ENCODE assay signal across 11 cellular contexts in the genomic region with DNA sequence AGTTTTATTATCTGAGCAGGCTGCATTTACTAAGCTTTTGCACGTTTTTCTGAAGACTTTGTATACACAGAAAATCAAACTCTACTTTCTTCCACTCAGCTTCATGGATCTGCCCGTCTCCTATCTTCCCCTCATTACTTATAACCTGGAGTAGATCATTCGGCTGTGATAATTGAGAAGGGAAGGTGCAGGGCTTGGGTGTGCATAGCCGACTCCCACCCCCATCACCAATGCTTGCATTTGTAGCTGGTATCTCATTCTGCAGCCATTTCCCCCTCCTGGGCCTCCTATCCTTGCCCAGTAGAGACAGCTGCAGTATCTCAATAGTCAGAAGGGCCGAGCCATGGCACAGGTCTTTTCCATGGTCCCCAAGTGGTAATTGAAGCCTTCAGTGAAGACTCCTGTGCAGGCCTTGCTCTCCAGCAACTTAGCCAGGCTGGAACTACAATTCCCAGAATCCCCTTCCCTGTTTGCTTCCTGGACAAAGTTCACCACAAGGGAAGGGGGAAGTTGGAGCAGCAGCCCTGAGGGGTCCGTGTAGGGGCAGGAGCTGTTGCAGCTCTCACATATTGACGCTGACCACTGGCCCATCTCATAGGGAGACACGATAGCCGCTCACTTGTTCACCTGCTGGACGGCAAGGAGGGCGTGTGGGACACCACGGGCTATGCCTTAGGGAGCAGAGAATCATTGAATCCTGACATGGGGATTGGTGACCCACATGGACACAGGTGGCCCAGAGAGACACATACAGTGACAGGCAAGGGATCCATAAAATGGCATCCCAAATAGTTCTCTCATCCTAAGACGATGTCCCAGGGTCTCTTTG. TPM values are rescaled to one million over a fixed set of nuclear protein-coding genes. Genes with fewer than 3 reads are reported as not detected.
DNase-seq lines count a peak whose midpoint lies in the region; ATAC-seq and FAIRE-seq lines count a peak whose summit lies in the region.
"Had no signal": no experiment of that assay in that cellular context is flagged by ENCODE, and none has a peak within 500 bp of the region (broad histone marks: within the 10 kb centered on the region; RNA-seq: fewer than 3 reads in every experiment).

No MANE protein-coding gene starts in this region.

- H3K36me3 ChIP-seq in SK-N-MC (ENCODE audit: insufficient read depth, low read length), result no peaks in the 10 kb centered on the region

- no peak for ATAC-seq in activated T-cell treated with anti-CD3 and anti-CD28 coated beads, Interleukin-2, amount 50 U/mL, for 72 hours (replicated peaks in 1 of 2)
- ATAC-seq in HG02840 (IDR thresholded peaks at IDR 0.05; ENCODE audit: low FRiP score, unreplicated experiment), result no peak
- ATAC-seq in GM19035 (IDR thresholded peaks at IDR 0.05; ENCODE audit: unreplicated experiment), result no peak

- H3K4me3 Mint-ChIP-seq in activated T-cell treated with anti-CD3 and anti-CD28 coated beads, Interleukin-2, amount 50 U/mL, for 24 hours, result no peak overlapping the region
- no peak overlapping the region for H3K4me3 Mint-ChIP-seq in activated T-cell treated with anti-CD3 and anti-CD28 coated beads, Interleukin-2, amount 50 U/mL, for 72 hours
- H3K4me3 Mint-ChIP-seq: T-helper 1 cell treated with Interleukin-12 subunit alpha and Interleukin-12 subunit beta and Interleukin-4 antibody, amounts not matched to agents 30 μg/mL and 1 μg/mL, for 36 hours had no signal

- peaks cover 2% of the 10 kb centered on the region for H3K9me3 Mint-ChIP-seq in activated T-cell treated with anti-CD3 and anti-CD28 coated beads, Interleukin-2, amount 50 U/mL, for 24 hours
- no peaks in the 10 kb centered on the region for H3K9me3 Mint-ChIP-seq in activated T-cell treated with anti-CD3 and anti-CD28 coated beads, Interleukin-2, amount 50 U/mL, for 72 hours
- H3K9me3 Mint-ChIP-seq: T-helper 1 cell treated with Interleukin-12 subunit alpha and Interleukin-12 subunit beta and Interleukin-4 antibody, amounts not matched to agents 30 μg/mL and 1 μg/mL, for 36 hours had no signal

- H3K27ac ChIP-seq in SK-N-MC, result no peak overlapping the region
- H3K27ac ChIP-seq: C4-2B had no signal

- peak overlapping the region; percentile 51; the same call in 1 of the 2 replicates for H3K4me3 ChIP-seq in SK-N-MC

- no peak overlapping the region for H3K9ac ChIP-seq in SK-N-MC (ENCODE audit: insufficient read length)

- peaks cover 22% of the 10 kb centered on the region for H3K4me1 Mint-ChIP-seq in activated T-cell treated with anti-CD3 and anti-CD28 coated beads, Interleukin-2, amount 50 U/mL, for 24 hours (ENCODE audit: low read depth)
- peaks cover 25% of the 10 kb centered on the region for H3K4me1 Mint-ChIP-seq in activated T-cell treated with anti-CD3 and anti-CD28 coated beads, Interleukin-2, amount 50 U/mL, for 72 hours (ENCODE audit: low read depth)

- peaks cover 66% of the 10 kb centered on the region for H3K27me3 Mint-ChIP-seq in activated T-cell treated with anti-CD3 and anti-CD28 coated beads, Interleukin-2, amount 50 U/mL, for 24 hours
- H3K27me3 Mint-ChIP-seq in activated T-cell treated with anti-CD3 and anti-CD28 coated beads, Interleukin-2, amount 50 U/mL, for 72 hours (ENCODE audit: low read depth), result peaks cover 24% of the 10 kb centered on the region

- no peaks in the 10 kb centered on the region for H3K9me3 ChIP-seq in SK-N-MC (ENCODE audit: low read depth, low read length)

- FAIRE-seq in urothelium cell line (lab: Jason Lieb, UNC), result no peak

- H3K27ac Mint-ChIP-seq in activated T-cell treated with anti-CD3 and anti-CD28 coated beads, Interleukin-2, amount 50 U/mL, for 24 hours, result no peak overlapping the region
- H3K27ac Mint-ChIP-seq in activated T-cell treated with anti-CD3 and anti-CD28 coated beads, Interleukin-2, amount 50 U/mL, for 72 hours, result no peak overlapping the region
- H3K27ac Mint-ChIP-seq: T-helper 1 cell treated with Interleukin-12 subunit alpha and Interleukin-12 subunit beta and Interleukin-4 antibody, amounts not matched to agents 30 μg/mL and 1 μg/mL, for 36 hours had no signal

- DNase-seq in activated T-cell treated with anti-CD3 and anti-CD28 coated beads, Interleukin-2, amount 50 U/mL, for 24 hours, result peak; percentile 26
- no peak for DNase-seq in activated T-cell treated with anti-CD3 and anti-CD28 coated beads, Interleukin-2, amount 50 U/mL, for 72 hours
- DNase-seq in SK-N-MC (ENCODE audit: low read depth, low spot score) (no peak), iPS-NIHi7 (ENCODE audit: extremely low spot score) (peak; percentile 58), urothelium cell line (ENCODE audit: low spot score) (peak; percentile 53), NCI-H2196 (lab: John Stamatoyannopoulos, UW; ENCODE audit: unreplicated experiment) (no peak)
- DNase-seq: left cardiac atrium had no signal

- no peaks in the 10 kb centered on the region for H3K36me3 Mint-ChIP-seq in activated T-cell treated with anti-CD3 and anti-CD28 coated beads, Interleukin-2, amount 50 U/mL, for 24 hours (ENCODE audit: low read depth)
- H3K36me3 Mint-ChIP-seq in activated T-cell treated with anti-CD3 and anti-CD28 coated beads, Interleukin-2, amount 50 U/mL, for 72 hours (ENCODE audit: insufficient read depth in 2 of 2), result no peaks in the 10 kb centered on the region

RNA-seq across cellular contexts. Expression of a gene that starts 2.1 kb away (rescaled TPM):
- not detected for total RNA-seq in activated T-cell treated with anti-CD3 and anti-CD28 coated beads, Interleukin-2, amount 50 U/mL, for 72 hours

RNA-seq across cellular contexts. Expression of a gene that starts 18.0 kb away (rescaled TPM):
- not detected for total RNA-seq in activated T-cell treated with anti-CD3 and anti-CD28 coated beads, Interleukin-2, amount 50 U/mL, for 72 hours
- total RNA-seq: left cardiac atrium had no signal

RNA-seq across cellular contexts. Expression of a gene that starts 41.2 kb away (rescaled TPM):
- 1 to 10 TPM; 1.0 to 1.6 TPM for total RNA-seq in activated T-cell treated with anti-CD3 and anti-CD28 coated beads, Interleukin-2, amount 50 U/mL, for 72 hours

RNA-seq across cellular contexts. Expression of a gene that starts 42.9 kb away (rescaled TPM):
- 1 to 10 TPM in 1 of 2 donors, under 1 TPM in 1; 0.38 to 1.4 TPM for total RNA-seq in activated T-cell treated with anti-CD3 and anti-CD28 coated beads, Interleukin-2, amount 50 U/mL, for 72 hours

Comparison
In these comparisons a context has a peak if more than half of its experiments do, and no peak if none do; other contexts are left out.
1. DNase-seq: peak in activated T-cell treated with anti-CD3 and anti-CD28 coated beads, Interleukin-2, amount 50 U/mL, for 24 hours (single experiment), iPS-NIHi7 (single experiment) and urothelium cell line (single experiment); none in activated T-cell treated with anti-CD3 and anti-CD28 coated beads, Interleukin-2, amount 50 U/mL, for 72 hours (0 of 2), SK-N-MC (single experiment) and NCI-H2196 (single experiment).